In genomic region chr10:4067552-4068254, GRCh38 we compare ENCODE assay signal across 1 cellular context.
A peak's percentile ranks its signal among the peaks of the same experiment; 100 is the strongest.
TF ChIP-seq lines count a peak whose summit lies in the region.

No MANE protein-coding gene starts in this region.

TF ChIP-seq in HEK293, 187 proteins besides CTCF, POLR2A, EP300 and RAD21 (continued from another document):
- no peak for TF ChIP-seq ZNF274 (IDR thresholded peaks at IDR 0.05; ENCODE audit: low read length)
- no peak for TF ChIP-seq ZNF274 (tag by site-specific recombination; IDR thresholded peaks at IDR 0.05; ENCODE audit: borderline replicate concordance)
- TF ChIP-seq, protein P1, sequence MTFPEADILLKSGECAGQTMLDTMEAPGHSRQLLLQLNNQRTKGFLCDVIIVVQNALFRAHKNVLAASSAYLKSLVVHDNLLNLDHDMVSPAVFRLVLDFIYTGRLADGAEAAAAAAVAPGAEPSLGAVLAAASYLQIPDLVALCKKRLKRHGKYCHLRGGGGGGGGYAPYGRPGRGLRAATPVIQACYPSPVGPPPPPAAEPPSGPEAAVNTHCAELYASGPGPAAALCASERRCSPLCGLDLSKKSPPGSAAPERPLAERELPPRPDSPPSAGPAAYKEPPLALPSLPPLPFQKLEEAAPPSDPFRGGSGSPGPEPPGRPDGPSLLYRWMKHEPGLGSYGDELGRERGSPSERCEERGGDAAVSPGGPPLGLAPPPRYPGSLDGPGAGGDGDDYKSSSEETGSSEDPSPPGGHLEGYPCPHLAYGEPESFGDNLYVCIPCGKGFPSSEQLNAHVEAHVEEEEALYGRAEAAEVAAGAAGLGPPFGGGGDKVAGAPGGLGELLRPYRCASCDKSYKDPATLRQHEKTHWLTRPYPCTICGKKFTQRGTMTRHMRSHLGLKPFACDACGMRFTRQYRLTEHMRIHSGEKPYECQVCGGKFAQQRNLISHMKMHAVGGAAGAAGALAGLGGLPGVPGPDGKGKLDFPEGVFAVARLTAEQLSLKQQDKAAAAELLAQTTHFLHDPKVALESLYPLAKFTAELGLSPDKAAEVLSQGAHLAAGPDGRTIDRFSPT (tag by site-specific recombination; IDR thresholded peaks at IDR 0.05): 0 out of 2 replicates have a peak, but pooled peaks have one; percentile 21
- TF ChIP-seq ZNF843 (tag by site-specific recombination; IDR thresholded peaks at IDR 0.05): 0 out of 2 replicates have a peak, but pooled peaks have one; percentile 27
- no peak for TF ChIP-seq ZNF514 (tag by site-specific recombination; IDR thresholded peaks at IDR 0.05)
- TF ChIP-seq ZFHX2 (tag by site-specific recombination; conservative IDR thresholded peaks at IDR 0.05): 0 out of 2 replicates have a peak, but pooled peaks have one; percentile 17
